3 cellular contexts compared by ENCODE assay signal in genomic region chr9:95568735-95569134, GRCh38.
TF ChIP-seq lines count a peak whose summit lies in the region.

No MANE protein-coding gene starts in this region.

TF ChIP-seq in IMR-90, 13 proteins besides CTCF, POLR2A, EP300 and RAD21:
- peak; percentile 70 for TF ChIP-seq MAFK (IDR thresholded peaks at IDR 0.05; ENCODE audit: low read depth, low read length)
TF ChIP-seq in IMR-90: peak in this region for 1; not testable (repeated sequence) for 12.

TF ChIP-seq in K562, 482 proteins besides CTCF, POLR2A, EP300 and RAD21:
- TF ChIP-seq C11orf30 (IDR thresholded peaks at IDR 0.05; ENCODE audit: low read depth) (peak; percentile 67; the same call in 1 of the 2 replicates), ZNF316 (IDR thresholded peaks at IDR 0.05) (peak; percentile 86), MAFG (tag; conservative IDR thresholded peaks at IDR 0.05) (peak; percentile 55)

TF ChIP-seq in HepG2, 621 proteins besides CTCF, POLR2A, EP300 and RAD21:
- TF ChIP-seq MAFK (conservative IDR thresholded peaks at IDR 0.05 in 1 of 2, IDR thresholded peaks at IDR 0.05 in 1 of 2; ENCODE audit: low read length in 2 of 2) (peak; percentile 40 to 69; a peak in 2 of 4 replicates), MAFF (IDR thresholded peaks at IDR 0.05; ENCODE audit: low read depth, low read length) (peak; percentile 72)
